In genomic region chr19:8585894-8586750, GRCh38 we compare ENCODE assay signal across 8 cellular contexts. TPM values are rescaled to one million over a fixed set of nuclear protein-coding genes. Genes with fewer than 3 reads are reported as not detected.
A peak's percentile ranks its signal among the peaks of the same experiment; 100 is the strongest.
DNase-seq lines count a peak whose midpoint lies in the region; ATAC-seq lines count a peak whose summit lies in the region.

No MANE protein-coding gene starts in this region.

- DNase-seq in NCI-H2107 (lab: John Stamatoyannopoulos, UW) = peak; percentile 1
- DNase-seq in NCI-H2107 treated with DMSO at 0.1 percent for 48 hours (lab: John Stamatoyannopoulos, UW; ENCODE audit: unreplicated experiment) = no peak
- DNase-seq in NCI-H510A (lab: John Stamatoyannopoulos, UW) = peak; percentile 11
- peak; percentile 61 to 74 for DNase-seq in activated T-cell treated with anti-CD3 and anti-CD28 coated beads, Interleukin-2, amount 50 U/mL, for 72 hours
- peak; percentile 73 for DNase-seq in Right ventricle myocardium superior
- peak; percentile 59 for DNase-seq in stimulated activated CD4-positive, alpha-beta T cell treated with anti-CD3 and anti-CD28 coated beads, Interleukin-4, amount 100 ng/mL, for 24 hours

- no peak overlapping the region for H3K4me3 Mint-ChIP-seq in activated T-cell treated with anti-CD3 and anti-CD28 coated beads, Interleukin-2, amount 50 U/mL, for 72 hours

- no peaks in the 10 kb centered on the region for H3K27me3 Mint-ChIP-seq in activated T-cell treated with anti-CD3 and anti-CD28 coated beads, Interleukin-2, amount 50 U/mL, for 72 hours (ENCODE audit: low read depth)

- H3K27ac Mint-ChIP-seq in activated T-cell treated with anti-CD3 and anti-CD28 coated beads, Interleukin-2, amount 50 U/mL, for 72 hours = no peak overlapping the region

- H3K36me3 Mint-ChIP-seq in activated T-cell treated with anti-CD3 and anti-CD28 coated beads, Interleukin-2, amount 50 U/mL, for 72 hours (ENCODE audit: insufficient read depth in 2 of 2) = no peaks in the 10 kb centered on the region

- ATAC-seq in activated T-cell treated with anti-CD3 and anti-CD28 coated beads, Interleukin-2, amount 50 U/mL, for 72 hours (replicated peaks in 1 of 2) = peak; percentile 24 to 53
- peak; percentile 56 for ATAC-seq in Right ventricle myocardium superior (ENCODE audit: poor library complexity)
- ATAC-seq in HG03342 (IDR thresholded peaks at IDR 0.05; ENCODE audit: unreplicated experiment) = no peak
- no peak for ATAC-seq in HG03095 (IDR thresholded peaks at IDR 0.05; ENCODE audit: unreplicated experiment)

- intact Hi-C loops in Right ventricle myocardium superior (cut with DNase I) = loop anchor here (10.0 kb wide), 1 partner anchor 231 kb away; no protein-coding TSS in a partner anchor

- H3K9me3 Mint-ChIP-seq in activated T-cell treated with anti-CD3 and anti-CD28 coated beads, Interleukin-2, amount 50 U/mL, for 72 hours = no peaks in the 10 kb centered on the region

- no peaks in the 10 kb centered on the region for H3K4me1 Mint-ChIP-seq in activated T-cell treated with anti-CD3 and anti-CD28 coated beads, Interleukin-2, amount 50 U/mL, for 72 hours (ENCODE audit: low read depth)

RNA-seq across cellular contexts. Expression of gene MYO1F, which starts 8.9 kb away (rescaled TPM):
- 10 to 100 TPM; 23.3 to 54.1 TPM for total RNA-seq in activated T-cell treated with anti-CD3 and anti-CD28 coated beads, Interleukin-2, amount 50 U/mL, for 72 hours
- total RNA-seq in Right ventricle myocardium superior = 8.4 TPM

RNA-seq across cellular contexts. Expression of gene ADAMTS10, which starts 24.4 kb away (rescaled TPM):
- total RNA-seq in activated T-cell treated with anti-CD3 and anti-CD28 coated beads, Interleukin-2, amount 50 U/mL, for 72 hours = 1 to 10 TPM; 7.3 to 9.6 TPM
- 9.1 TPM for total RNA-seq in Right ventricle myocardium superior

RNA-seq across cellular contexts. Expression of gene NFILZ, which starts 44.3 kb away (rescaled TPM):
- not detected for total RNA-seq in activated T-cell treated with anti-CD3 and anti-CD28 coated beads, Interleukin-2, amount 50 U/mL, for 72 hours
- total RNA-seq in Right ventricle myocardium superior = not detected

Comparison
In these comparisons a context has a peak if more than half of its experiments do, and no peak if none do; other contexts are left out.
1. ATAC-seq: peak in activated T-cell treated with anti-CD3 and anti-CD28 coated beads, Interleukin-2, amount 50 U/mL, for 72 hours (2 of 2) and Right ventricle myocardium superior (single experiment); none in HG03342 (single experiment) and HG03095 (single experiment).